Comparison of ENCODE assay signal across 15 cellular contexts in genomic region chr16:68740628-68741346, GRCh38. TPM values are rescaled to one million over a fixed set of nuclear protein-coding genes. Genes with fewer than 3 reads are reported as not detected.
DNase-seq lines count a peak whose midpoint lies in the region; ATAC-seq, FAIRE-seq and TF ChIP-seq lines count a peak whose summit lies in the region.
"Had no signal": no experiment of that assay in that cellular context is flagged by ENCODE, and none has a peak within 500 bp of the region (broad histone marks: within the 10 kb centered on the region; RNA-seq: fewer than 3 reads in every experiment).

No MANE protein-coding gene starts in this region.

- DNase-seq in WTC11 (ENCODE audit: low spot score): no peak
- no peak for DNase-seq in HepG2 (ENCODE audit: low spot score)
- no peak for DNase-seq in thyroid gland
- DNase-seq in activated CD4-positive, alpha-beta T cell treated with anti-CD3 and anti-CD28 coated beads for 36 hours: no peak
- DNase-seq in testis: no peak
- DNase-seq in NCI-H748 treated with DMSO at 0.1 percent for 48 hours (lab: John Stamatoyannopoulos, UW): no peak
- DNase-seq: activated CD4-positive, alpha-beta T cell treated with anti-CD3 and anti-CD28 coated beads, Interleukin-2, amount 10 ng/mL, durations not matched to agents 24 days and 14 days; aorta; effector CD4-positive, alpha-beta T cell; naive thymus-derived CD8-positive, alpha-beta T cell; stimulated activated naive CD4-positive, alpha-beta T cell treated with Interleukin-2 at 50 U/mL for 16 hours; T-cell had no signal

- TSS peak; percentile 89 for BruUV-seq in HepG2 (replicated peaks; lab: Mats Ljungman, UMichigan)

- H3K4me1 ChIP-seq in HepG2 (ENCODE audit: insufficient read depth, low read length) (peaks cover 91% of the 10 kb centered on the region), thyroid gland (peaks cover 63 to 66% of the 10 kb centered on the region in 2 donors), testis (peaks cover 10% of the 10 kb centered on the region)

- no peak for FAIRE-seq in HepG2 (lab: Jason Lieb, UNC)
- FAIRE-seq: frontal cortex, G401.6 had no signal

- no peak for TF ChIP-seq RAD21 in HepG2 (CRISPR knock-in tag; IDR thresholded peaks at IDR 0.05)

- no peaks in the 10 kb centered on the region for H3K36me3 ChIP-seq in HepG2 (replicated peaks in 1 of 2; ENCODE audit: control insufficient read depth in 1 of 2, insufficient read depth in 2 of 2, low read length in 2 of 2)
- H3K36me3 ChIP-seq in thyroid gland: no peaks in the 10 kb centered on the region
- no peaks in the 10 kb centered on the region for H3K36me3 ChIP-seq in testis (ENCODE audit: low read depth, missing control alignments)

- H3K4me3 ChIP-seq in HepG2 (replicated peaks in 1 of 3; ENCODE audit: insufficient read depth in 1 of 3, low read depth in 2 of 3, low read length in 3 of 3): peak overlapping the region in 2 of 3 experiments; percentile 5 to 42; a peak in 3 of 6 replicates
- H3K4me3 ChIP-seq in thyroid gland (replicated peaks in 1 of 3): no peak overlapping the region
- H3K4me3 ChIP-seq in testis: no peak overlapping the region

- TF ChIP-seq CTCF in WTC11 (IDR thresholded peaks at IDR 0.05) (no peak), HepG2 (CRISPR knock-in tag; IDR thresholded peaks at IDR 0.05) (no peak), thyroid gland (IDR thresholded peaks at IDR 0.05) (no peak), testis (IDR thresholded peaks at IDR 0.05) (no peak)

- TF ChIP-seq POLR2A in HepG2 (IDR thresholded peaks at IDR 0.05; ENCODE audit: insufficient read depth in 1 of 2, low read depth in 2 of 2, low read length in 2 of 2) (peak; percentile 7 to 72; a peak in 1 of 4 replicates), thyroid gland (IDR thresholded peaks at IDR 0.05) (no peak), testis (IDR thresholded peaks at IDR 0.05) (no peak)

- peak overlapping the region; percentile 44 for H3K4me3 Mint-ChIP-seq in WTC11
- no peak overlapping the region for H3K4me3 Mint-ChIP-seq in activated CD4-positive, alpha-beta T cell treated with anti-CD3 and anti-CD28 coated beads for 36 hours
- H3K4me3 Mint-ChIP-seq: activated CD4-positive, alpha-beta T cell treated with anti-CD3 and anti-CD28 coated beads, Interleukin-2, amount 10 ng/mL, durations not matched to agents 24 days and 14 days; T-cell had no signal

- peak overlapping the region; percentile 61 for H3K9ac ChIP-seq in HepG2 (ENCODE audit: insufficient read depth, low read depth, low read length)

- WGBS in HepG2 (ENCODE audit: low lambda C conversion rate): 40% methylated on average over 9 of the region's 9 CpGs
- 52 to 60% methylated on average over 9 of the region's 9 CpGs for whole genome bisulfite sequencing in thyroid gland, 2 donors
- 78 to 86% methylated on average over 9 of the region's 9 CpGs for WGBS in testis, 2 donors

- POLR2A ChIA-PET in WTC11 (lab: Charles Lee): interaction anchor here (1.1 kb wide), 1 partner anchor 50 kb away, joined by 4 read pairs; no protein-coding TSS in a partner anchor
- POLR2A ChIA-PET in HepG2 (lab: Yijun Ruan, JAX): interaction anchor here (0.8 to 7.0 kb wide), 14 partner anchors 8 to 213 kb away, joined by 3 to 134 read pairs (median 5); no protein-coding TSS in a partner anchor
- POLR2A ChIA-PET in activated CD4-positive, alpha-beta T cell treated with anti-CD3 and anti-CD28 coated beads for 36 hours (lab: Charles Lee): no interaction called here

- CTCF ChIA-PET in WTC11 (lab: Charles Lee): no interaction called here
- CTCF ChIA-PET in HepG2 (lab: Yijun Ruan, JAX; ENCODE audit: low intra/inter-chr PET ratio, low total read pairs): no interaction called here
- CTCF ChIA-PET in activated CD4-positive, alpha-beta T cell treated with anti-CD3 and anti-CD28 coated beads for 36 hours (lab: Charles Lee): interaction anchor here (1.0 kb wide), 1 partner anchor 60 kb away, joined by 5 read pairs; no protein-coding TSS in a partner anchor

- H3K9me3 ChIP-seq in HepG2 (ENCODE audit: low read length): no peaks in the 10 kb centered on the region
- H3K9me3 ChIP-seq in thyroid gland: no peaks in the 10 kb centered on the region
- no peaks in the 10 kb centered on the region for H3K9me3 ChIP-seq in testis

- no peaks in the 10 kb centered on the region for H3K79me2 ChIP-seq in HepG2 (ENCODE audit: insufficient read depth, low read length)

- TF ChIP-seq EP300 in HepG2 (IDR thresholded peaks at IDR 0.05; ENCODE audit: low read depth in 2 of 2, low read length in 2 of 2) (no peak), HepG2 (CRISPR knock-in tag; IDR thresholded peaks at IDR 0.05; ENCODE audit: borderline replicate concordance) (no peak)

- peak overlapping the region; percentile 91 for H3K27ac Mint-ChIP-seq in WTC11
- H3K27ac Mint-ChIP-seq in activated CD4-positive, alpha-beta T cell treated with anti-CD3 and anti-CD28 coated beads for 36 hours: no peak overlapping the region
- H3K27ac Mint-ChIP-seq: activated CD4-positive, alpha-beta T cell treated with anti-CD3 and anti-CD28 coated beads, Interleukin-2, amount 10 ng/mL, durations not matched to agents 24 days and 14 days; T-cell had no signal

- H3K27ac ChIP-seq in HepG2 (ENCODE audit: extremely low read length, insufficient read depth, low read length): peak overlapping the region; percentile 90
- H3K27ac ChIP-seq in thyroid gland: peak overlapping the region; percentile 93 to 98 (median 97)
- no peak overlapping the region for H3K27ac ChIP-seq in testis

- in situ Hi-C loops in HepG2 (cut with HindIII; ENCODE audit: extremely low pct_ligation_motif_present, low pct_unique_long_range_greater_than_20kb): loop anchor here (5.0 kb wide), 1 partner anchor 52 kb away; no protein-coding TSS in a partner anchor

- intact Hi-C loops in HepG2 (cut with micrococcal nuclease; ENCODE audit: unreplicated experiment) (no loop called here), thyroid gland (cut with DNase I) (no loop called here), testis (cut with DNase I; ENCODE audit: low total_unique reads) (no loop called here)
- intact Hi-C loops in activated CD4-positive, alpha-beta T cell treated with anti-CD3 and anti-CD28 coated beads for 36 hours (cut with DNase I, micrococcal nuclease): no loop called here

- no peak overlapping the region for H2AFZ ChIP-seq in HepG2 (ENCODE audit: low read length)

- peak overlapping the region; percentile 80 for H3K4me2 ChIP-seq in HepG2 (ENCODE audit: low read depth, low read length)

- peaks cover 19% of the 10 kb centered on the region for H3K36me3 Mint-ChIP-seq in WTC11
- H3K36me3 Mint-ChIP-seq in activated CD4-positive, alpha-beta T cell treated with anti-CD3 and anti-CD28 coated beads for 36 hours (ENCODE audit: low read depth): no peaks in the 10 kb centered on the region
- H3K36me3 Mint-ChIP-seq: T-cell had no signal

- H3K27me3 Mint-ChIP-seq in WTC11 (ENCODE audit: low read depth): no peaks in the 10 kb centered on the region
- H3K27me3 Mint-ChIP-seq in activated CD4-positive, alpha-beta T cell treated with anti-CD3 and anti-CD28 coated beads for 36 hours: peaks cover 21% of the 10 kb centered on the region

- H3K9me3 Mint-ChIP-seq in WTC11: no peaks in the 10 kb centered on the region
- H3K9me3 Mint-ChIP-seq in activated CD4-positive, alpha-beta T cell treated with anti-CD3 and anti-CD28 coated beads for 36 hours (ENCODE audit: low read depth): no peaks in the 10 kb centered on the region
- H3K9me3 Mint-ChIP-seq: activated CD4-positive, alpha-beta T cell treated with anti-CD3 and anti-CD28 coated beads, Interleukin-2, amount 10 ng/mL, durations not matched to agents 24 days and 14 days; T-cell had no signal

- H4K20me1 ChIP-seq in HepG2 (ENCODE audit: insufficient read depth, low read length): no peaks in the 10 kb centered on the region

- peaks cover 64% of the 10 kb centered on the region for H3K4me1 Mint-ChIP-seq in WTC11
- H3K4me1 Mint-ChIP-seq in activated CD4-positive, alpha-beta T cell treated with anti-CD3 and anti-CD28 coated beads for 36 hours: peaks cover 21% of the 10 kb centered on the region

- peak; percentile 24 for ATAC-seq in HG03378 (IDR thresholded peaks at IDR 0.05; ENCODE audit: unreplicated experiment)
- ATAC-seq in WTC11: no peak
- ATAC-seq in HepG2: no peak
- no peak for ATAC-seq in activated CD4-positive, alpha-beta T cell treated with anti-CD3 and anti-CD28 coated beads for 36 hours
- ATAC-seq: naive thymus-derived CD8-positive, alpha-beta T cell; T-cell had no signal

- H3K27me3 ChIP-seq in HepG2 (ENCODE audit: control insufficient read depth in 1 of 2, insufficient read depth in 2 of 2, low read length in 2 of 2) (peaks cover 1 to 26% of the 10 kb centered on the region in 2 experiments; a peak in 3 of 5 replicates), thyroid gland (no peaks in the 10 kb centered on the region), testis (peaks cover 3% of the 10 kb centered on the region)

RNA-seq across cellular contexts. Expression of gene CDH1, which starts 3.7 kb away (rescaled TPM):
- 265 to 281 TPM (median 278 TPM) in 3 replicates for total RNA-seq in WTC11 (2021)
- total RNA-seq in HepG2 (2016; rRNA removed; fragmentation: Illumina TruSeq; extraction: Trizol): 0.70 and 0.95 TPM in 2 replicates
- 0.10 and 0.18 TPM in 2 replicates for total RNA-seq in HepG2 (2016; cell fraction: cytosol; rRNA removed; fragmentation: Illumina TruSeq; extraction: Trizol; ENCODE audit: low read depth)
- 0.51 and 1.0 TPM in 2 replicates for total RNA-seq in HepG2 (2016; cell fraction: insoluble cytoplasmic fraction; rRNA removed; fragmentation: Illumina TruSeq; extraction: Trizol)
- 0.17 and 0.31 TPM in 2 replicates for total RNA-seq in HepG2 (2016; cell fraction: membrane; rRNA removed; fragmentation: Illumina TruSeq; extraction: Trizol)
- total RNA-seq in HepG2 (2016; cell fraction: nucleus; rRNA removed; fragmentation: Illumina TruSeq; extraction: Trizol): 1.9 and 2.1 TPM in 2 replicates
- 9.8 and 10.0 TPM in 2 replicates for polyA plus RNA-seq in HepG2 (2011; rRNA removed)
- 3.0 and 7.2 TPM in 2 replicates for polyA plus RNA-seq in HepG2 (2011; cell fraction: cytosol; rRNA removed)
- 4.1 and 7.8 TPM in 2 replicates for polyA plus RNA-seq in HepG2 (2011; cell fraction: nucleus; rRNA removed)
- 25.1 and 45.8 TPM in 2 replicates for polyA plus RNA-seq in HepG2 (2012)
- polyA plus RNA-seq in HepG2 (2016; cell fraction: cytosol; fragmentation: Illumina TruSeq; extraction: Trizol; ENCODE audit: low read depth): 0.11 and 0.24 TPM in 2 replicates
- 0.56 and 1.3 TPM in 2 replicates for polyA plus RNA-seq in HepG2 (2016; cell fraction: insoluble cytoplasmic fraction; fragmentation: Illumina TruSeq; extraction: Trizol; ENCODE audit: low read depth)
- 0.18 and 0.21 TPM in 2 replicates for polyA plus RNA-seq in HepG2 (2016; cell fraction: membrane; fragmentation: Illumina TruSeq; extraction: Trizol; ENCODE audit: low read depth)
- 2.6 and 4.5 TPM in 2 replicates for polyA plus RNA-seq in HepG2 (2016; cell fraction: nucleus; fragmentation: Illumina TruSeq; extraction: Trizol; ENCODE audit: insufficient read depth, low read depth)
- polyA minus RNA-seq in HepG2 (2011; rRNA and poly(A)+ RNA removed; ENCODE audit: low replicate concordance): 1.1 and 21.8 TPM in 2 replicates
- polyA minus RNA-seq in HepG2 (2011; cell fraction: cytosol; rRNA and poly(A)+ RNA removed): 16.0 and 28.9 TPM in 2 replicates
- polyA minus RNA-seq in HepG2 (2011; cell fraction: nucleus; rRNA and poly(A)+ RNA removed): 5.7 and 10.7 TPM in 2 replicates
- 100 to 1,000 TPM; 177 to 287 (median 279) TPM for total RNA-seq in thyroid gland
- 1 to 10 TPM; 4.5 to 9.1 TPM for total RNA-seq in activated CD4-positive, alpha-beta T cell treated with anti-CD3 and anti-CD28 coated beads for 36 hours
- total RNA-seq in testis: 1 to 10 TPM in 1 of 2 donors, under 1 TPM in 1; 0.94 to 2.1 TPM
- 5.5 TPM for polyA plus RNA-seq in testis (ENCODE audit: insufficient read depth, low read depth, low replicate concordance)
- total RNA-seq: naive thymus-derived CD8-positive, alpha-beta T cell had no signal

Comparison
In these comparisons a context has a peak if more than half of its experiments do, and no peak if none do; other contexts are left out.
1. H3K27ac ChIP-seq: peak in HepG2 (single experiment) and thyroid gland (3 of 3); none in testis (0 of 2).
2. H3K4me3 ChIP-seq: peak in HepG2 (2 of 3); none in thyroid gland (0 of 3) and testis (0 of 2).
3. POLR2A ChIP-seq: peak in HepG2 (2 of 2); none in thyroid gland (0 of 2) and testis (single experiment).
4. RNA of gene CDH1, which starts 3.7 kb away (total RNA-seq): 177 to 287 TPM in thyroid gland and 265 to 281 TPM in WTC11; 4.5 to 9.1 TPM in activated CD4-positive, alpha-beta T cell treated with anti-CD3 and anti-CD28 coated beads for 36 hours, 0.94 to 2.1 TPM in testis and 0.10 to 2.1 TPM in HepG2; every median in the first group is over 10 times any median in the second.